ENCODE assay signal across 11 cellular contexts in genomic region chr11:78292109-78292803, GRCh38.
DNase-seq lines count a peak whose midpoint lies in the region; ATAC-seq and TF ChIP-seq lines count a peak whose summit lies in the region.
"Had no signal": no experiment of that assay in that cellular context is flagged by ENCODE, and none has a peak within 500 bp of the region (broad histone marks: within the 10 kb centered on the region; RNA-seq: fewer than 3 reads in every experiment).

No MANE protein-coding gene starts in this region.

- no peaks in the 10 kb centered on the region for H3K27me3 Mint-ChIP-seq in T-helper 1 cell treated with Interleukin-12 subunit alpha and Interleukin-12 subunit beta and Interleukin-4 antibody, amounts not matched to agents 30 μg/mL and 1 μg/mL, for 36 hours (ENCODE audit: low read depth)

- H3K4me3 Mint-ChIP-seq in T-helper 1 cell treated with Interleukin-12 subunit alpha and Interleukin-12 subunit beta and Interleukin-4 antibody, amounts not matched to agents 30 μg/mL and 1 μg/mL, for 36 hours, result peak overlapping the region; percentile 58

- peaks cover 43% of the 10 kb centered on the region for H3K9me3 Mint-ChIP-seq in T-helper 1 cell treated with Interleukin-12 subunit alpha and Interleukin-12 subunit beta and Interleukin-4 antibody, amounts not matched to agents 30 μg/mL and 1 μg/mL, for 36 hours

- peaks cover 57% of the 10 kb centered on the region for H3K36me3 Mint-ChIP-seq in T-helper 1 cell treated with Interleukin-12 subunit alpha and Interleukin-12 subunit beta and Interleukin-4 antibody, amounts not matched to agents 30 μg/mL and 1 μg/mL, for 36 hours (ENCODE audit: low read depth)

- DNase-seq in stimulated activated CD4-positive, alpha-beta T cell treated with anti-CD3 and anti-CD28 coated beads, Interleukin-4, amount 100 ng/mL, for 24 hours, result peak; percentile 8
- no peak for DNase-seq in stimulated activated CD4-positive, alpha-beta T cell treated with anti-CD3 and anti-CD28 coated beads, Interleukin-2, amount 100 ng/mL, for 48 hours
- peak; percentile 39 to 45 for DNase-seq in erythroblast (lab: John Stamatoyannopoulos, UW)
- no peak for DNase-seq in HCEC 1CT
- DNase-seq in H4 (ENCODE audit: low spot score), result no peak
- DNase-seq in NCI-H2171 (lab: John Stamatoyannopoulos, UW), result no peak
- DNase-seq: NCI-H1417 treated with DMSO at 0.1 percent for 48 hours; NK-92 treated with Interleukin-12 subunit alpha and Interleukin-12 subunit beta, amount 100 ng/mL, for 24 hours; SW 1271 had no signal

- H3K4me1 Mint-ChIP-seq in T-helper 1 cell treated with Interleukin-12 subunit alpha and Interleukin-12 subunit beta and Interleukin-4 antibody, amounts not matched to agents 30 μg/mL and 1 μg/mL, for 36 hours (ENCODE audit: low read depth), result peaks cover 46% of the 10 kb centered on the region

- peak overlapping the region; percentile 92 for H3K27ac Mint-ChIP-seq in T-helper 1 cell treated with Interleukin-12 subunit alpha and Interleukin-12 subunit beta and Interleukin-4 antibody, amounts not matched to agents 30 μg/mL and 1 μg/mL, for 36 hours

- no peak for TF ChIP-seq POLR2A in erythroblast (IDR thresholded peaks at IDR 0.05; ENCODE audit: low read length)

- ATAC-seq in HG03196 (IDR thresholded peaks at IDR 0.05; ENCODE audit: unreplicated experiment), result no peak

Comparison
In these comparisons a context has a peak if more than half of its experiments do, and no peak if none do; other contexts are left out.
1. DNase-seq: peak in stimulated activated CD4-positive, alpha-beta T cell treated with anti-CD3 and anti-CD28 coated beads, Interleukin-4, amount 100 ng/mL, for 24 hours (single experiment) and erythroblast (2 of 2); none in stimulated activated CD4-positive, alpha-beta T cell treated with anti-CD3 and anti-CD28 coated beads, Interleukin-2, amount 100 ng/mL, for 48 hours (0 of 2), HCEC 1CT (single experiment), H4 (single experiment) and NCI-H2171 (single experiment).